ENCODE assay signal across 27 cellular contexts in genomic region chrX:130906776-130907175, GRCh38.
"Had no signal": no experiment of that assay in that cellular context is flagged by ENCODE, and none has a peak within 500 bp of the region (broad histone marks: within the 10 kb centered on the region; RNA-seq: fewer than 3 reads in every experiment).

No MANE protein-coding gene starts in this region.

- H3K27ac ChIP-seq: stomach, suprapubic skin, testis, thoracic aorta, thyroid gland, tibial artery, tibial nerve, transverse colon, upper lobe of left lung, upper lobe of right lung, uterus, vagina had no signal

- H3K9me3 ChIP-seq: stomach, suprapubic skin, testis, thoracic aorta, thyroid gland, tibial artery, tibial nerve, transverse colon, upper lobe of left lung, upper lobe of right lung, uterus, vagina had no signal

- H3K4me3 ChIP-seq: stomach, suprapubic skin, testis, thoracic aorta, thyroid gland, tibial artery, tibial nerve, transverse colon, upper lobe of left lung, upper lobe of right lung, uterus, vagina had no signal

- H3K4me1 ChIP-seq: stomach, testis, thyroid gland, upper lobe of right lung, uterus, vagina had no signal

- H3K36me3 ChIP-seq: stomach, suprapubic skin, thoracic aorta, thyroid gland, tibial artery, tibial nerve, transverse colon, upper lobe of left lung, upper lobe of right lung, uterus, vagina had no signal

- ATAC-seq: stimulated activated effector memory CD8-positive, alpha-beta T cell treated with anti-CD3 and anti-CD28 coated beads, Interleukin-12 subunit alpha, Interleukin-12 subunit beta, amount 100 ng/mL, for 72 hours; stimulated activated memory B cell treated with anti-CD40 and anti-IgM and Interleukin-4, amounts not matched to agents 10 μg/mL and 1 μg/mL and 100 μg/mL, for 72 hours; stimulated activated naive B cell treated with anti-CD40 and anti-IgM and Interleukin-4, amounts not matched to agents 10 μg/mL and 1 μg/mL and 100 μg/mL, for 72 hours; stimulated activated naive CD8-positive, alpha-beta T cell treated with anti-CD3 and anti-CD28 coated beads, Interleukin-15, amount 100 ng/mL, for 72 hours; stimulated activated naive CD8-positive, alpha-beta T cell treated with anti-CD3 and anti-CD28 coated beads, Interleukin-15, Interleukin-2, amounts not matched to agents 100 U/mL and 50 U/mL, for 24 hours; upper lobe of right lung had no signal

- H3K27me3 ChIP-seq: stomach, suprapubic skin, testis, thyroid gland, tibial artery, transverse colon, upper lobe of left lung, upper lobe of right lung, uterus, vagina had no signal

- FAIRE-seq: urothelium cell line had no signal

- DNase-seq: stimulated activated CD4-positive, alpha-beta T cell treated with anti-CD3 and anti-CD28 coated beads, Interleukin-2, amount 100 ng/mL, for 48 hours; stimulated activated CD4-positive, alpha-beta T cell treated with anti-CD3 and anti-CD28 coated beads, Interleukin-4, amount 100 ng/mL, for 1 hour; stimulated activated CD4-positive, alpha-beta T cell treated with anti-CD3 and anti-CD28 coated beads, Interleukin-4, amount 100 ng/mL, for 24 hours; stimulated activated CD4-positive, alpha-beta T cell treated with anti-CD3 and anti-CD28 coated beads, Interleukin-4, amount 100 ng/mL, for 4 hours; stimulated activated CD8-positive, alpha-beta memory T cell treated with anti-CD3 and anti-CD28 coated beads, Interleukin-4, amount 100 ng/mL, for 48 hours; stimulated activated naive B cell treated with anti-CD40 and anti-IgM and Interleukin-4, amounts not matched to agents 10 μg/mL and 1 μg/mL and 100 μg/mL, for 72 hours; stimulated activated naive CD4-positive, alpha-beta T cell; stimulated activated naive CD4-positive, alpha-beta T cell treated with Interleukin-2 at 50 U/mL for 16 hours; stimulated activated naive CD8-positive, alpha-beta T cell treated with anti-CD3 and anti-CD28 coated beads, Interleukin-15, amount 100 ng/mL, for 72 hours; stimulated activated naive CD8-positive, alpha-beta T cell treated with anti-CD3 and anti-CD28 coated beads, Interleukin-15, Interleukin-2, amounts not matched to agents 100 U/mL and 50 U/mL, for 24 hours; stomach; substantia nigra; testis; thyroid gland; tibial artery; transverse colon; trophoblast cell; upper lobe of left lung; upper lobe of right lung; uterus had no signal
